Comparison of ENCODE assay signal across 8 cellular contexts in the genomic region with DNA sequence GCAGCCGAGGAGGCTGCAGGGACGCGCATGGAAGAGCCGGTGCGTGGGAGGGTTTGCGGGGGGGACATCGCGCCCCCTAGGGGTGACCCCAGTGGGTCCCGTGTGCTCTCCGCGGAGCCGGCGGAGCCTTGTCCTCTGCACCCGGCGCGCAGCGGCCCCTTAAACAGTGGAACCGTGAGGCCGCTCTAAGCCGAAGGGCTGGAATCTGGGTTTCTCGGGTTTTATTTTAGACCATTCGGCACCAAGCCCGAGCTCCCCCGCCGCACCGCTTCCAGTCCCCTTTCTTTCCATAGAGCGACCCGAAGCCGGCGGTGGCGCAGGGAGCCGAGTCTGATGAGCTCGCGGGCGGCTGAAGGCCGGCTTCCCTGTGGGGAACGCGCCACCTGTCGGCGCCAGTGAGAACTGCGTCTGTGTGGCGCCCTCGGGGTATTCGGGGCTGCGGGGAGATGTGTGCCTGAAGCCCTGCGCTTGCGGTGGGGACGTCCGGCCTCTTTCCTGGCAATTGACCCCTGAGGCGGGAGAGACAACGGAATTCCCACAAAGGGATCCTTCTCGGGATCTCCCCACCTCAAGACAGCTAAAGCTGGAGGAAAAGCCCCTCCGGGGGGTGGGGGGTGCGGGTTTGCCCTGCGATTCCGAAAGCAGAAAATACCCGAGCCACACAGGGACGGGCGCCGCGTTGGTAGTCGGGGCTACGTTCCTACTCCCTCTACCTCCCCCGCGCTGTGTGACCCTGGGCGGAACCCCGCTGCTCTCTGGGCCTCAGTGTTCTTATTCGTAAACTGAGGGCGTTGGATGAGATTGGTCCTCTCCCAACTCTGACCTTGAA. TPM values are rescaled to one million over a fixed set of nuclear protein-coding genes. Genes with fewer than 3 reads are reported as not detected.
DNase-seq lines count a peak whose midpoint lies in the region; ATAC-seq and TF ChIP-seq lines count a peak whose summit lies in the region.

No MANE protein-coding gene starts in this region.

- H2AFZ ChIP-seq in ACC112 (ENCODE audit: low read length, unreplicated experiment): peak overlapping the region; percentile 33

- 1 to 2% methylated on average over 69 of the region's 69 CpGs for WGBS in lung, 2 donors

- no peaks in the 10 kb centered on the region for H3K36me3 ChIP-seq in ACC112 (ENCODE audit: insufficient read depth, low read length)
- H3K36me3 ChIP-seq in lung (ENCODE audit: control insufficient read depth in 2 of 2, insufficient read depth in 2 of 2, low read length in 2 of 2): no peaks in the 10 kb centered on the region

- H3K4me3 ChIP-seq in ACC112 (ENCODE audit: low read depth, low read length): peak overlapping the region; percentile 76
- no peak overlapping the region for H3K4me3 ChIP-seq in lung

- peak; percentile 83 for TF ChIP-seq CTCF in lung (IDR thresholded peaks at IDR 0.05; ENCODE audit: control extremely low read depth, extremely low read depth)

- ATAC-seq in GM18517 (IDR thresholded peaks at IDR 0.05; ENCODE audit: unreplicated experiment): peak; percentile 95
- ATAC-seq in HG03064 (IDR thresholded peaks at IDR 0.05; ENCODE audit: low read depth, unreplicated experiment): peak; percentile 84
- ATAC-seq in lung (ENCODE audit: insufficient read depth, low FRiP score): peak; percentile 91

- H3K9me3 ChIP-seq in lung (ENCODE audit: control insufficient read depth in 2 of 2, insufficient read depth in 1 of 2, low read length in 1 of 2): peaks cover 0 to 8% of the 10 kb centered on the region in 2 donors

- peaks cover 24% of the 10 kb centered on the region for H3K27me3 ChIP-seq in ACC112 (ENCODE audit: insufficient read depth, low read length)
- H3K27me3 ChIP-seq in lung (ENCODE audit: control insufficient read depth, insufficient read depth): peaks cover 21% of the 10 kb centered on the region

- no peaks in the 10 kb centered on the region for H3K4me1 ChIP-seq in ACC112 (ENCODE audit: control insufficient read depth, insufficient read depth, low read length, unreplicated experiment)
- peaks cover 4 to 7% of the 10 kb centered on the region in 2 donors for H3K4me1 ChIP-seq in lung (ENCODE audit: control insufficient read depth in 2 of 2, insufficient read depth in 2 of 2, low read length in 2 of 2)

- DNase-seq in NCI-H2227 (lab: John Stamatoyannopoulos, UW; ENCODE audit: unreplicated experiment) (peak; percentile 86), dermis blood vessel endothelial cell (peak; percentile 86), lung (ENCODE audit: low spot score) (peak; percentile 79)
- DNase-seq in activated CD4-positive, alpha-beta T cell treated with anti-CD3 and anti-CD28 coated beads, Interleukin-2, amount 50 U/mL, for 1 hour: peak; percentile 80
- DNase-seq in stimulated activated CD4-positive, alpha-beta T cell treated with anti-CD3 and anti-CD28 coated beads, TNF-alpha, amount 100 ng/mL, for 4 hours (ENCODE audit: low read depth in 3 of 3): peak; percentile 61 to 73 (median 70)

- no peaks in the 10 kb centered on the region for H3K79me2 ChIP-seq in ACC112 (ENCODE audit: control insufficient read depth, insufficient read depth, low read length, unreplicated experiment)

- H3K27ac ChIP-seq in ACC112 (ENCODE audit: low read depth, low read length) (no peak overlapping the region), lung (ENCODE audit: low read depth in 1 of 2, low read length in 1 of 2) (no peak overlapping the region)

RNA-seq across cellular contexts. Expression of gene EN1, which starts 8.2 kb away (rescaled TPM):
- total RNA-seq in dermis blood vessel endothelial cell (not detected in 2 replicates), lung (not detected)
- not detected for polyA plus RNA-seq in lung
